Comparison of ENCODE assay signal across 26 cellular contexts in the genomic region with DNA sequence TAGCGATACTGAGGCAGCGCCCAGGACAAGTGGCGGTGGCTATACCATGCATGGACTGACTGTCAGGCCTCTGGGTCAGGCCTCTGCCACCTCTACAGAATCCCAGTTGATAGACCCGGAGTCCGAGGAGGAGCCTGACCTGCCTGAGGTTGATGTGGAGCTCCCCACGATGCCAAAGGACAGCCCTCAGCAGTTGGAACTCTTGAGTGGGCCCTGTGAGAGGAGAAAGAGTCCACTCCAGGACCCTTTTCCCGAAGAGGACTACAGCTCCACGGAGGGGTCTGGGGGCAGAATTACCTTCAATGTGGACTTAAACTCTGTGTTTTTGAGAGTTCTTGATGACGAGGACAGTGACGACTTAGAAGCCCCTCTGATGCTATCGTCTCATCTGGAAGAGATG.
"Had no signal": no experiment of that assay in that cellular context is flagged by ENCODE, and none has a peak within 500 bp of the region (broad histone marks: within the 10 kb centered on the region; RNA-seq: fewer than 3 reads in every experiment).

No MANE protein-coding gene starts in this region.

- H3K4me3 Mint-ChIP-seq: activated CD8-positive, alpha-beta memory T cell treated with anti-CD3 and anti-CD28 coated beads, Interleukin-2, amount 10 ng/mL, durations not matched to agents 7 days and 5 days; activated CD8-positive, alpha-beta T cell treated with anti-CD3 and anti-CD28 coated beads, Interleukin-2, amount 10 ng/mL, durations not matched to agents 7 days and 5 days; activated naive CD4-positive, alpha-beta T cell treated with anti-CD3 and anti-CD28 coated beads for 36 hours; activated T-helper 1 cell treated with anti-CD3 and anti-CD28 coated beads, Interleukin-12 subunit alpha, Interleukin-12 subunit beta, Interleukin-2, Interleukin-4 antibody, amounts not matched to agents 30 ng/mL and 10 ng/mL and 1 ng/mL, durations not matched to agents 14 hours and 24 hours and 36 hours; nephron; T-helper 1 cell treated with Interleukin-12 subunit alpha and Interleukin-12 subunit beta and Interleukin-4 antibody, amounts not matched to agents 30 μg/mL and 1 μg/mL, for 36 hours; WTC11 had no signal

- H3K9me3 ChIP-seq: psoas muscle, uterus had no signal

- H3K27ac ChIP-seq: parathyroid adenoma, psoas muscle, tibial nerve, uterus had no signal

- ATAC-seq: activated CD8-positive, alpha-beta memory T cell treated with anti-CD3 and anti-CD28 coated beads, Interleukin-2, amount 10 ng/mL, durations not matched to agents 7 days and 5 days; activated CD8-positive, alpha-beta T cell treated with anti-CD3 and anti-CD28 coated beads, Interleukin-2, amount 10 ng/mL, durations not matched to agents 7 days and 5 days; esophagus mucosa; left colon; psoas muscle; WTC11 had no signal

- H3K9me3 Mint-ChIP-seq: activated naive CD4-positive, alpha-beta T cell treated with anti-CD3 and anti-CD28 coated beads for 36 hours; activated T-helper 1 cell treated with anti-CD3 and anti-CD28 coated beads, Interleukin-12 subunit alpha, Interleukin-12 subunit beta, Interleukin-2, Interleukin-4 antibody, amounts not matched to agents 30 ng/mL and 10 ng/mL and 1 ng/mL, durations not matched to agents 14 hours and 24 hours and 36 hours; nephron; T-helper 1 cell treated with Interleukin-12 subunit alpha and Interleukin-12 subunit beta and Interleukin-4 antibody, amounts not matched to agents 30 μg/mL and 1 μg/mL, for 36 hours; WTC11 had no signal

- H3K27ac Mint-ChIP-seq: activated CD8-positive, alpha-beta memory T cell treated with anti-CD3 and anti-CD28 coated beads, Interleukin-2, amount 10 ng/mL, durations not matched to agents 7 days and 5 days; activated CD8-positive, alpha-beta T cell treated with anti-CD3 and anti-CD28 coated beads, Interleukin-2, amount 10 ng/mL, durations not matched to agents 7 days and 5 days; activated naive CD4-positive, alpha-beta T cell treated with anti-CD3 and anti-CD28 coated beads for 36 hours; activated T-helper 1 cell treated with anti-CD3 and anti-CD28 coated beads, Interleukin-12 subunit alpha, Interleukin-12 subunit beta, Interleukin-2, Interleukin-4 antibody, amounts not matched to agents 30 ng/mL and 10 ng/mL and 1 ng/mL, durations not matched to agents 14 hours and 24 hours and 36 hours; nephron; T-helper 1 cell treated with Interleukin-12 subunit alpha and Interleukin-12 subunit beta and Interleukin-4 antibody, amounts not matched to agents 30 μg/mL and 1 μg/mL, for 36 hours; WTC11 had no signal

- FAIRE-seq: kidney had no signal

- H3K4me1 ChIP-seq: parathyroid adenoma, psoas muscle, uterus had no signal

- DNase-seq: activated CD8-positive, alpha-beta memory T cell treated with anti-CD3 and anti-CD28 coated beads, Interleukin-2, amount 10 ng/mL, durations not matched to agents 7 days and 5 days; activated CD8-positive, alpha-beta T cell treated with anti-CD3 and anti-CD28 coated beads, Interleukin-2, amount 10 ng/mL, durations not matched to agents 7 days and 5 days; activated effector memory CD4-positive, alpha-beta T cell treated with anti-CD3 and anti-CD28 coated beads, Interleukin-2, amount 50 U/mL, for 16 hours; activated naive CD4-positive, alpha-beta T cell treated with anti-CD3 and anti-CD28 coated beads for 36 hours; amniotic stem cell; caudate nucleus; cortex of kidney; foreskin fibroblast; head of caudate nucleus; hippocampal formation; kidney; left colon; midbrain; psoas muscle; stimulated activated CD4-positive, alpha-beta T cell treated with anti-CD3 and anti-CD28 coated beads, Interleukin-15, amount 100 ng/mL, for 24 hours; stimulated activated CD4-positive, alpha-beta T cell treated with anti-CD3 and anti-CD28 coated beads, Interleukin-2, amount 100 ng/mL, for 24 hours; stimulated activated naive CD4-positive, alpha-beta T cell; T1000; uterus had no signal

- H3K27me3 Mint-ChIP-seq: activated CD8-positive, alpha-beta memory T cell treated with anti-CD3 and anti-CD28 coated beads, Interleukin-2, amount 10 ng/mL, durations not matched to agents 7 days and 5 days had no signal

- H3K4me3 ChIP-seq: psoas muscle, tibial nerve, uterus had no signal

- H3K36me3 ChIP-seq: uterus had no signal

- H3K27me3 ChIP-seq: tibial nerve, uterus had no signal
